31 cellular contexts compared by ENCODE assay signal in the genomic region with DNA sequence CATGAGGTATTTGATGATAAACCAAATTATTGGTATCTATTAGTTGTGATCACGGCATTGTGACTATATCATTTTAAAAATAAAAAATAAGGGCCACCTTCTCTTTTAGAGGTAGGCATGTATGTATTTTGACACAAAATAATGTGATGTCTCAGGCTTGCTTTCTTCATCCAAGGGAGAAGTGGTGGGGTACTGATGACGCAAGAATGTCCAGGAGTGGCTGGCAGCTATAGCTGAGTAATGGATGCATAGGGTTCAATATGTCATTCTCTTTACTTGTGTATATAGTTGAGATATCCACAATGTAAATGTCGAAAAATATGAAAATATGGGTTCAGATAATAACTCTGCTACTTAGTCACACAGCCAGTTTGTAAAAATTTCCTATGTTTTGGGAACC.
"Had no signal": no experiment of that assay in that cellular context is flagged by ENCODE, and none has a peak within 500 bp of the region (broad histone marks: within the 10 kb centered on the region; RNA-seq: fewer than 3 reads in every experiment).

No MANE protein-coding gene starts in this region.

- H2AFZ ChIP-seq: hepatocyte, neural progenitor cell, parathyroid adenoma had no signal

- H3K27me3 Mint-ChIP-seq: dendritic cell treated with granulocyte-macrophage colony-stimulating factor and Interleukin-4, amounts not matched to agents 40 ng/mL and 50 ng/mL, for 4 days; progenitor cell of endocrine pancreas had no signal

- H3K36me3 Mint-ChIP-seq: neural progenitor cell had no signal

- H3K4me1 ChIP-seq: foreskin keratinocyte, gastroesophageal sphincter, heart left ventricle, left lung, right atrium auricular region, suprapubic skin, transverse colon, upper lobe of right lung, uterus had no signal

- H3K27ac ChIP-seq: epithelial cell of prostate, foreskin keratinocyte, gastroesophageal sphincter, heart left ventricle, hepatocyte, left lung, neural progenitor cell, parathyroid adenoma, right atrium auricular region, suprapubic skin, transverse colon, upper lobe of right lung, uterus had no signal

- H3K4me1 Mint-ChIP-seq: endodermal cell; naive thymus-derived CD4-positive, alpha-beta T cell; nephron; stimulated activated naive CD8-positive, alpha-beta T cell treated with anti-CD3 and anti-CD28 coated beads, Interleukin-15, amount 100 ng/mL, for 72 hours had no signal

- H3K4me2 ChIP-seq: hepatocyte, neural progenitor cell, smooth muscle cell had no signal

- H3K9ac ChIP-seq: neural progenitor cell, parathyroid adenoma had no signal

- H3K36me3 ChIP-seq: gastroesophageal sphincter, heart left ventricle, left lung, neural progenitor cell, right atrium auricular region, suprapubic skin, transverse colon, upper lobe of right lung, uterus had no signal

- H3K79me2 ChIP-seq: hepatocyte had no signal

- ATAC-seq: esophagus mucosa; foreskin keratinocyte; gastroesophageal sphincter; heart left ventricle; left cardiac atrium; left lung; naive thymus-derived CD4-positive, alpha-beta T cell; sciatic nerve; stimulated activated naive CD8-positive, alpha-beta T cell treated with anti-CD3 and anti-CD28 coated beads, Interleukin-15, amount 100 ng/mL, for 72 hours; upper lobe of right lung had no signal

- H3K9me3 ChIP-seq: right atrium auricular region, suprapubic skin, transverse colon, upper lobe of right lung, uterus had no signal

- H3K4me3 ChIP-seq: gastroesophageal sphincter, heart left ventricle, hepatocyte, left lung, neural progenitor cell, right atrium auricular region, smooth muscle cell, suprapubic skin, transverse colon, upper lobe of right lung, uterus had no signal

- H3K27ac Mint-ChIP-seq: dendritic cell treated with granulocyte-macrophage colony-stimulating factor and Interleukin-4, amounts not matched to agents 40 ng/mL and 50 ng/mL, for 4 days; endodermal cell; naive thymus-derived CD4-positive, alpha-beta T cell; nephron; neural progenitor cell; stimulated activated naive CD8-positive, alpha-beta T cell treated with anti-CD3 and anti-CD28 coated beads, Interleukin-15, amount 100 ng/mL, for 72 hours had no signal

- H3K27me3 ChIP-seq: foreskin keratinocyte, hepatocyte, left lung, neural progenitor cell, right atrium auricular region, suprapubic skin, transverse colon, upper lobe of right lung, uterus had no signal

- DNase-seq: effector CD8-positive, alpha-beta T cell; endodermal cell; foreskin keratinocyte; heart left ventricle; left cardiac atrium; left lung; mesendoderm; midbrain; naive thymus-derived CD4-positive, alpha-beta T cell; stimulated activated CD4-positive, alpha-beta T cell treated with anti-CD3 and anti-CD28 coated beads, Interleukin-12 subunit alpha, Interleukin-12 subunit beta, amount 100 ng/mL, for 4 hours; stimulated activated CD4-positive, alpha-beta T cell treated with anti-CD3 and anti-CD28 coated beads, Interleukin-1b, Interleukin-23, amount 100 ng/mL, for 48 hours; stimulated activated CD4-positive, alpha-beta T cell treated with anti-CD3 and anti-CD28 coated beads, Interleukin-4, amount 100 ng/mL, for 1 hour; stimulated activated CD8-positive, alpha-beta memory T cell treated with anti-CD3 and anti-CD28 coated beads, Interleukin-4, amount 100 ng/mL, for 48 hours; stimulated activated naive CD4-positive, alpha-beta T cell; stimulated activated naive CD8-positive, alpha-beta T cell treated with anti-CD3 and anti-CD28 coated beads, Interleukin-15, amount 100 ng/mL, for 72 hours; transverse colon; upper lobe of right lung; uterus had no signal

- H3K4me3 Mint-ChIP-seq: dendritic cell treated with granulocyte-macrophage colony-stimulating factor and Interleukin-4, amounts not matched to agents 40 ng/mL and 50 ng/mL, for 4 days; endodermal cell; naive thymus-derived CD4-positive, alpha-beta T cell; nephron; neural progenitor cell; stimulated activated naive CD8-positive, alpha-beta T cell treated with anti-CD3 and anti-CD28 coated beads, Interleukin-15, amount 100 ng/mL, for 72 hours had no signal

- H3K9me3 Mint-ChIP-seq: dendritic cell treated with granulocyte-macrophage colony-stimulating factor and Interleukin-4, amounts not matched to agents 40 ng/mL and 50 ng/mL, for 4 days; endodermal cell had no signal
